ENCODE assay signal across 25 cellular contexts in genomic region chr9:88085481-88085880, GRCh38. TPM values are rescaled to one million over a fixed set of nuclear protein-coding genes. Genes with fewer than 3 reads are reported as not detected.
A peak's percentile ranks its signal among the peaks of the same experiment; 100 is the strongest.
DNase-seq lines count a peak whose midpoint lies in the region; ATAC-seq, FAIRE-seq and TF ChIP-seq lines count a peak whose summit lies in the region.
"Had no signal": no experiment of that assay in that cellular context is flagged by ENCODE, and none has a peak within 500 bp of the region (broad histone marks: within the 10 kb centered on the region; RNA-seq: fewer than 3 reads in every experiment).

No MANE protein-coding gene starts in this region.

- no peak for TF ChIP-seq CTCF in bronchial epithelial cell (IDR thresholded peaks at IDR 0.05; ENCODE audit: insufficient read depth, low read length, severe bottlenecking)

- ATAC-seq in HG02642 (IDR thresholded peaks at IDR 0.05; ENCODE audit: poor library complexity, unreplicated experiment) (no peak), GM18505 (IDR thresholded peaks at IDR 0.05; ENCODE audit: unreplicated experiment) (no peak)

- no peaks in the 10 kb centered on the region for H3K27me3 ChIP-seq in bronchial epithelial cell (ENCODE audit: control insufficient read depth, insufficient read depth, low read length)
- H3K27me3 ChIP-seq: BLaER1 treated with 17β-estradiol and CSF1 and Interleukin-3, amounts not matched to agents 10 nM and 100 nM had no signal

- no peak for TF ChIP-seq POLR2A in GM18505 (IDR thresholded peaks at IDR 0.05; ENCODE audit: borderline replicate concordance, extremely low read depth, insufficient read depth, insufficient read length)

- DNase-seq in HPDE6-E6E7 (ENCODE audit: extremely low spot score) (peak; percentile 14), OCI-M1 (lab: John Stamatoyannopoulos, UW) (peak; percentile 6), bronchial epithelial cell (ENCODE audit: low read depth) (peak; percentile 22), renal cortical epithelial cell (ENCODE audit: low read depth) (peak; percentile 76), mesenteric fat pad (ENCODE audit: low spot score) (no peak)
- DNase-seq: Caco-2; CD4-positive, alpha-beta memory T cell; DMS 273 treated with DMSO at 0.1 percent for 48 hours; KG1; MV-4-11; NCI-H1105 treated with DMSO at 0.1 percent for 48 hours; NCI-H2081 treated with DMSO at 0.1 percent for 48 hours; NCI-H2171 treated with DMSO at 0.1 percent for 48 hours; NCI-H524 treated with DMSO at 0.1 percent for 48 hours; NCI-H82; SHP77; SW 1271 had no signal

- FAIRE-seq in bronchial epithelial cell (lab: Jason Lieb, UNC), result no peak
- FAIRE-seq: G401.6, GM19239, H54 had no signal

- H3K36me3 ChIP-seq in bronchial epithelial cell (ENCODE audit: control insufficient read depth, insufficient read depth, low read length), result no peaks in the 10 kb centered on the region
- H3K36me3 ChIP-seq: BLaER1 treated with 17β-estradiol and CSF1 and Interleukin-3, amounts not matched to agents 10 nM and 100 nM had no signal

- no peak overlapping the region for H3K4me3 ChIP-seq in bronchial epithelial cell (ENCODE audit: low read depth, low read length)
- H3K4me3 ChIP-seq: BLaER1 treated with 17β-estradiol and CSF1 and Interleukin-3, amounts not matched to agents 10 nM and 100 nM had no signal

RNA-seq across cellular contexts. Expression of gene SPATA31C2, which starts 52.8 kb away (rescaled TPM):
- total RNA-seq in bronchial epithelial cell (not detected in 2 replicates), renal cortical epithelial cell (0.05 TPM in 1 of 2 replicates, not detected in the other), mesenteric fat pad (not detected)
- total RNA-seq: Caco-2; CD4-positive, alpha-beta memory T cell; HT-29; RPMI7951 had no signal
